ENCODE assay signal across 10 cellular contexts in genomic region chr18:12597775-12598174, GRCh38.
A peak's percentile ranks its signal among the peaks of the same experiment; 100 is the strongest.
DNase-seq lines count a peak whose midpoint lies in the region; ATAC-seq and TF ChIP-seq lines count a peak whose summit lies in the region.
"Had no signal": no experiment of that assay in that cellular context is flagged by ENCODE, and none has a peak within 500 bp of the region (broad histone marks: within the 10 kb centered on the region; RNA-seq: fewer than 3 reads in every experiment).

No MANE protein-coding gene starts in this region.

- H3K27me3 ChIP-seq in upper lobe of right lung = no peaks in the 10 kb centered on the region

- no peak overlapping the region for H3K4me3 Mint-ChIP-seq in activated CD8-positive, alpha-beta T cell treated with anti-CD3 and anti-CD28 coated beads, Interleukin-2, amount 10 ng/mL, durations not matched to agents 7 days and 5 days
- H3K4me3 Mint-ChIP-seq in activated CD8-positive, alpha-beta T cell treated with anti-CD3 and anti-CD28 coated beads for 36 hours = no peak overlapping the region
- H3K4me3 Mint-ChIP-seq in activated CD4-positive, alpha-beta memory T cell treated with anti-CD3 and anti-CD28 coated beads for 36 hours = no peak overlapping the region
- H3K4me3 Mint-ChIP-seq: activated T-cell treated with anti-CD3 and anti-CD28 coated beads, Interleukin-2, amount 50 U/mL, for 72 hours had no signal

- TF ChIP-seq CTCF in activated CD8-positive, alpha-beta T cell treated with anti-CD3 and anti-CD28 coated beads for 36 hours (IDR thresholded peaks at IDR 0.05) = no peak
- TF ChIP-seq CTCF in astrocyte of the spinal cord (IDR thresholded peaks at IDR 0.05; ENCODE audit: low read depth, low read length) (no peak), upper lobe of right lung (IDR thresholded peaks at IDR 0.05) (no peak)

- intact Hi-C loops in activated CD8-positive, alpha-beta T cell treated with anti-CD3 and anti-CD28 coated beads for 36 hours (cut with micrococcal nuclease) = no loop called here
- intact Hi-C loops in upper lobe of right lung (cut with DNase I) = no loop called here
- intact Hi-C loops in activated CD4-positive, alpha-beta memory T cell treated with anti-CD3 and anti-CD28 coated beads for 36 hours (cut with micrococcal nuclease) = no loop called here

- H3K4me1 Mint-ChIP-seq in activated CD8-positive, alpha-beta T cell treated with anti-CD3 and anti-CD28 coated beads, Interleukin-2, amount 10 ng/mL, durations not matched to agents 7 days and 5 days (ENCODE audit: low read depth) = peaks cover 42% of the 10 kb centered on the region
- H3K4me1 Mint-ChIP-seq in activated CD8-positive, alpha-beta T cell treated with anti-CD3 and anti-CD28 coated beads for 36 hours (ENCODE audit: low read depth) = peaks cover 23% of the 10 kb centered on the region
- H3K4me1 Mint-ChIP-seq in activated CD4-positive, alpha-beta memory T cell treated with anti-CD3 and anti-CD28 coated beads for 36 hours (ENCODE audit: low read depth) = peaks cover 5% of the 10 kb centered on the region

- DNase-seq in activated CD8-positive, alpha-beta T cell treated with anti-CD3 and anti-CD28 coated beads, Interleukin-2, amount 10 ng/mL, durations not matched to agents 7 days and 5 days = no peak
- no peak for DNase-seq in activated CD8-positive, alpha-beta T cell treated with anti-CD3 and anti-CD28 coated beads for 36 hours
- DNase-seq in astrocyte of the spinal cord (ENCODE audit: low read depth, low spot score) (peak; percentile 79), islet precursor cell (peak; percentile 78), upper lobe of right lung (peak; percentile 71), KG1 (lab: John Stamatoyannopoulos, UW) (no peak), NCI-H146 (lab: John Stamatoyannopoulos, UW) (no peak)
- DNase-seq in activated CD4-positive, alpha-beta memory T cell treated with anti-CD3 and anti-CD28 coated beads for 36 hours = no peak
- DNase-seq: activated T-cell treated with anti-CD3 and anti-CD28 coated beads, Interleukin-2, amount 50 U/mL, for 72 hours; C1 segment of cervical spinal cord had no signal

- no peaks in the 10 kb centered on the region for H3K36me3 Mint-ChIP-seq in activated CD8-positive, alpha-beta T cell treated with anti-CD3 and anti-CD28 coated beads, Interleukin-2, amount 10 ng/mL, durations not matched to agents 7 days and 5 days (ENCODE audit: low read depth)
- H3K36me3 Mint-ChIP-seq in activated CD8-positive, alpha-beta T cell treated with anti-CD3 and anti-CD28 coated beads for 36 hours (ENCODE audit: low read depth) = no peaks in the 10 kb centered on the region
- H3K36me3 Mint-ChIP-seq in activated CD4-positive, alpha-beta memory T cell treated with anti-CD3 and anti-CD28 coated beads for 36 hours = no peaks in the 10 kb centered on the region

- H3K4me1 ChIP-seq in upper lobe of right lung = peaks cover 21% of the 10 kb centered on the region

- no peaks in the 10 kb centered on the region for H3K27me3 Mint-ChIP-seq in activated CD8-positive, alpha-beta T cell treated with anti-CD3 and anti-CD28 coated beads, Interleukin-2, amount 10 ng/mL, durations not matched to agents 7 days and 5 days (ENCODE audit: low read depth)
- H3K27me3 Mint-ChIP-seq in activated CD8-positive, alpha-beta T cell treated with anti-CD3 and anti-CD28 coated beads for 36 hours = no peaks in the 10 kb centered on the region
- H3K27me3 Mint-ChIP-seq in activated CD4-positive, alpha-beta memory T cell treated with anti-CD3 and anti-CD28 coated beads for 36 hours = no peaks in the 10 kb centered on the region

- H3K9me3 Mint-ChIP-seq in activated CD8-positive, alpha-beta T cell treated with anti-CD3 and anti-CD28 coated beads, Interleukin-2, amount 10 ng/mL, durations not matched to agents 7 days and 5 days (ENCODE audit: insufficient read depth) = no peaks in the 10 kb centered on the region
- no peaks in the 10 kb centered on the region for H3K9me3 Mint-ChIP-seq in activated CD8-positive, alpha-beta T cell treated with anti-CD3 and anti-CD28 coated beads for 36 hours
- no peaks in the 10 kb centered on the region for H3K9me3 Mint-ChIP-seq in activated CD4-positive, alpha-beta memory T cell treated with anti-CD3 and anti-CD28 coated beads for 36 hours
- H3K9me3 Mint-ChIP-seq: activated T-cell treated with anti-CD3 and anti-CD28 coated beads, Interleukin-2, amount 50 U/mL, for 72 hours had no signal

- peak overlapping the region; percentile 4 for H3K27ac Mint-ChIP-seq in activated CD8-positive, alpha-beta T cell treated with anti-CD3 and anti-CD28 coated beads, Interleukin-2, amount 10 ng/mL, durations not matched to agents 7 days and 5 days
- no peak overlapping the region for H3K27ac Mint-ChIP-seq in activated CD8-positive, alpha-beta T cell treated with anti-CD3 and anti-CD28 coated beads for 36 hours
- H3K27ac Mint-ChIP-seq in activated CD4-positive, alpha-beta memory T cell treated with anti-CD3 and anti-CD28 coated beads for 36 hours = no peak overlapping the region
- H3K27ac Mint-ChIP-seq: activated T-cell treated with anti-CD3 and anti-CD28 coated beads, Interleukin-2, amount 50 U/mL, for 72 hours had no signal

- H3K27ac ChIP-seq in upper lobe of right lung = peak overlapping the region; percentile 52

- H3K4me3 ChIP-seq in astrocyte of the spinal cord (ENCODE audit: low read depth, low read length) = no peak overlapping the region
- H3K4me3 ChIP-seq in upper lobe of right lung = no peak overlapping the region

- in situ Hi-C loops in astrocyte of the spinal cord (cut with HindIII; ENCODE audit: low sequenced_read_pairs) = no loop called here

- H3K36me3 ChIP-seq in upper lobe of right lung = no peaks in the 10 kb centered on the region

- H3K9me3 ChIP-seq in upper lobe of right lung = no peaks in the 10 kb centered on the region

- POLR2A ChIA-PET in activated CD8-positive, alpha-beta T cell treated with anti-CD3 and anti-CD28 coated beads, Interleukin-2, amount 10 ng/mL, durations not matched to agents 7 days and 5 days (lab: Charles Lee) = no interaction called here
- POLR2A ChIA-PET in activated CD8-positive, alpha-beta T cell treated with anti-CD3 and anti-CD28 coated beads for 36 hours (lab: Charles Lee) = interaction anchor here (1.1 kb wide), 1 partner anchor 9 kb away, joined by 3 read pairs; no protein-coding TSS in a partner anchor
- POLR2A ChIA-PET in activated CD4-positive, alpha-beta memory T cell treated with anti-CD3 and anti-CD28 coated beads for 36 hours (lab: Charles Lee) = no interaction called here

- no peak for ATAC-seq in activated CD8-positive, alpha-beta T cell treated with anti-CD3 and anti-CD28 coated beads, Interleukin-2, amount 10 ng/mL, durations not matched to agents 7 days and 5 days
- no peak for ATAC-seq in activated CD8-positive, alpha-beta T cell treated with anti-CD3 and anti-CD28 coated beads for 36 hours
- ATAC-seq in upper lobe of right lung = peak; percentile 96
- ATAC-seq: activated T-cell treated with anti-CD3 and anti-CD28 coated beads, Interleukin-2, amount 50 U/mL, for 72 hours had no signal

- CTCF ChIA-PET in activated CD8-positive, alpha-beta T cell treated with anti-CD3 and anti-CD28 coated beads, Interleukin-2, amount 10 ng/mL, durations not matched to agents 7 days and 5 days (lab: Charles Lee) = no interaction called here
- CTCF ChIA-PET in activated CD8-positive, alpha-beta T cell treated with anti-CD3 and anti-CD28 coated beads for 36 hours (lab: Charles Lee) = interaction anchor here (0.7 to 1.4 kb wide), 2 partner anchors 20 to 207 kb away, joined by 3 read pairs; no protein-coding TSS in a partner anchor
- CTCF ChIA-PET in activated CD4-positive, alpha-beta memory T cell treated with anti-CD3 and anti-CD28 coated beads for 36 hours (lab: Charles Lee) = no interaction called here

Comparison
In these comparisons a context has a peak if more than half of its experiments do, and no peak if none do; other contexts are left out.
1. DNase-seq: peak in astrocyte of the spinal cord (single experiment), islet precursor cell (single experiment) and upper lobe of right lung (single experiment); none in activated CD8-positive, alpha-beta T cell treated with anti-CD3 and anti-CD28 coated beads, Interleukin-2, amount 10 ng/mL, durations not matched to agents 7 days and 5 days (single experiment), activated CD8-positive, alpha-beta T cell treated with anti-CD3 and anti-CD28 coated beads for 36 hours (single experiment), KG1 (single experiment), activated CD4-positive, alpha-beta memory T cell treated with anti-CD3 and anti-CD28 coated beads for 36 hours (single experiment) and NCI-H146 (single experiment).